13 cellular contexts compared by ENCODE assay signal in the genomic region with DNA sequence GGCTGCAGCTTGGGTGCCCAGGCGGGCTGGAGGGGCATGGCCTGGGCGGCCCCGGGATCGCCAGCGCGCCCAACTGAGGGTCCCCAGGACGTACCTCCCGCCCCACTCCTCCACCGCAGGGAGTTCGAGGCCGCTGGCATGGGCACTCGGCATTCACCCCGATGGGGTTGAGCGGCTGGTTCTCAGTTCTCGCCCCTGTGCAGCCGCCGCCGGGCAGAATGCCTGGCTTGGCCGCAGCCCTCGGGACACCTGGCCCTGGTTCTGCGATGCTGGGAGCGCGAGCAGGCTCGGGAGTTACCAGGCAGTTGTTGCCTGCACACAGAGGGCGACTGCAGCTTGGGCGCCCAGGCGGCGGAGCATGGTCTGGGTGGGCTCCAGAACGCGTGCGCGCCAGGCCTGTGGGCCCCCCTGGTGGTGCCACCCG.
DNase-seq lines count a peak whose midpoint lies in the region; ATAC-seq and TF ChIP-seq lines count a peak whose summit lies in the region.
"Had no signal": no experiment of that assay in that cellular context is flagged by ENCODE, and none has a peak within 500 bp of the region (broad histone marks: within the 10 kb centered on the region; RNA-seq: fewer than 3 reads in every experiment).

No MANE protein-coding gene starts in this region.

- no peaks in the 10 kb centered on the region for H3K9me2 ChIP-seq in OCI-LY7 (ENCODE audit: insufficient read depth, low read length)

- DNase-seq in activated CD8-positive, alpha-beta T cell treated with anti-CD3 and anti-CD28 coated beads for 36 hours: no peak
- DNase-seq in activated CD8-positive, alpha-beta T cell treated with anti-CD3 and anti-CD28 coated beads, Interleukin-2, amount 10 ng/mL, durations not matched to agents 7 days and 5 days: no peak
- DNase-seq in OCI-LY7 (ENCODE audit: low spot score): no peak
- peak; percentile 58 for DNase-seq in sigmoid colon
- no peak for DNase-seq in stimulated activated CD4-positive, alpha-beta T cell treated with anti-CD3 and anti-CD28 coated beads, Interleukin-12 subunit alpha, Interleukin-12 subunit beta, amount 100 ng/mL, for 4 hours
- DNase-seq in activated CD4-positive, CD25-positive, alpha-beta regulatory T cell treated with anti-CD3 and anti-CD28 coated beads, Interleukin-2, amount 50 U/mL, for 72 hours: no peak
- DNase-seq: activated CD4-positive, alpha-beta memory T cell treated with anti-CD3 and anti-CD28 coated beads for 36 hours; GM23248; stimulated activated naive CD4-positive, alpha-beta T cell treated with Interleukin-2 at 50 U/mL for 16 hours had no signal

- peaks cover 41% of the 10 kb centered on the region for H3K27me3 Mint-ChIP-seq in activated CD8-positive, alpha-beta T cell treated with anti-CD3 and anti-CD28 coated beads for 36 hours
- peaks cover 41% of the 10 kb centered on the region for H3K27me3 Mint-ChIP-seq in activated CD8-positive, alpha-beta T cell treated with anti-CD3 and anti-CD28 coated beads, Interleukin-2, amount 10 ng/mL, durations not matched to agents 7 days and 5 days (ENCODE audit: low read depth)

- POLR2A ChIA-PET in activated CD8-positive, alpha-beta T cell treated with anti-CD3 and anti-CD28 coated beads for 36 hours (lab: Charles Lee): interaction anchor here (1.3 to 1.7 kb wide), 2 partner anchors 10 to 118 kb away, joined by 3 to 12 read pairs; no protein-coding TSS in a partner anchor
- POLR2A ChIA-PET in activated CD8-positive, alpha-beta T cell treated with anti-CD3 and anti-CD28 coated beads, Interleukin-2, amount 10 ng/mL, durations not matched to agents 7 days and 5 days (lab: Charles Lee): interaction anchor here (0.6 to 0.9 kb wide), 2 partner anchors 35 to 123 kb away, joined by 3 to 4 read pairs; no protein-coding TSS in a partner anchor
- POLR2A ChIA-PET in OCI-LY7 (lab: Charles Lee): no interaction called here

- no peak overlapping the region for H3K9ac ChIP-seq in iPS-18a (ENCODE audit: low read length)
- H3K9ac ChIP-seq: GM23248 had no signal

- H3K4me1 Mint-ChIP-seq in activated CD8-positive, alpha-beta T cell treated with anti-CD3 and anti-CD28 coated beads for 36 hours (ENCODE audit: low read depth): peaks cover 11% of the 10 kb centered on the region
- peaks cover 7% of the 10 kb centered on the region for H3K4me1 Mint-ChIP-seq in activated CD8-positive, alpha-beta T cell treated with anti-CD3 and anti-CD28 coated beads, Interleukin-2, amount 10 ng/mL, durations not matched to agents 7 days and 5 days (ENCODE audit: low read depth)

- H3K4me3 ChIP-seq in OCI-LY7 (ENCODE audit: low read depth, low read length, poor library complexity, severe bottlenecking): no peak overlapping the region
- H3K4me3 ChIP-seq in iPS-18a (ENCODE audit: low read length): peak overlapping the region; percentile 45
- peak overlapping the region in 3 of 4 donors; percentile 36 to 49 (median 48) for H3K4me3 ChIP-seq in sigmoid colon
- H3K4me3 ChIP-seq: GM23248 had no signal

- TF ChIP-seq CTCF in activated CD8-positive, alpha-beta T cell treated with anti-CD3 and anti-CD28 coated beads for 36 hours (IDR thresholded peaks at IDR 0.05): no peak
- TF ChIP-seq CTCF in OCI-LY7 (conservative IDR thresholded peaks at IDR 0.05; ENCODE audit: low read length): no peak
- TF ChIP-seq CTCF in sigmoid colon (IDR thresholded peaks at IDR 0.05): no peak

- H3K79me2 ChIP-seq in OCI-LY7 (ENCODE audit: insufficient read depth, low read depth, low read length): no peaks in the 10 kb centered on the region

- no peak for TF ChIP-seq POLR2A in sigmoid colon (IDR thresholded peaks at IDR 0.05)

- ATAC-seq in activated CD8-positive, alpha-beta T cell treated with anti-CD3 and anti-CD28 coated beads for 36 hours: no peak
- ATAC-seq in activated CD8-positive, alpha-beta T cell treated with anti-CD3 and anti-CD28 coated beads, Interleukin-2, amount 10 ng/mL, durations not matched to agents 7 days and 5 days: no peak
- ATAC-seq in HG03045 (IDR thresholded peaks at IDR 0.05; ENCODE audit: unreplicated experiment): no peak

- TF ChIP-seq EP300 in sigmoid colon (IDR thresholded peaks at IDR 0.05): no peak

- no peak overlapping the region for H2AFZ ChIP-seq in OCI-LY7 (ENCODE audit: low read length)

- H3K9me3 ChIP-seq in OCI-LY7 (ENCODE audit: low read length) (no peaks in the 10 kb centered on the region; the same call in 1 of the 2 replicates), iPS-18a (ENCODE audit: control insufficient read depth, low read depth, low read length) (no peaks in the 10 kb centered on the region), sigmoid colon (no peaks in the 10 kb centered on the region)
- H3K9me3 ChIP-seq: heart right ventricle had no signal

- BruUV-seq in OCI-LY7 (replicated peaks; lab: Mats Ljungman, UMichigan): no TSS peak

- WGBS in sigmoid colon, 2 donors: 21 to 26% methylated on average over 33 of the region's 33 CpGs

- no peaks in the 10 kb centered on the region for H3K36me3 ChIP-seq in OCI-LY7 (ENCODE audit: insufficient read depth, low read length)
- H3K36me3 ChIP-seq in iPS-18a (ENCODE audit: control insufficient read depth, low read depth, low read length): no peaks in the 10 kb centered on the region
- H3K36me3 ChIP-seq in sigmoid colon: no peaks in the 10 kb centered on the region
- H3K36me3 ChIP-seq: heart right ventricle had no signal

- H3K27ac ChIP-seq in OCI-LY7 (ENCODE audit: low read depth, low read length, poor library complexity, severe bottlenecking) (no peak overlapping the region), iPS-18a (ENCODE audit: low read length) (no peak overlapping the region), sigmoid colon (no peak overlapping the region)
- H3K27ac ChIP-seq: GM23248 had no signal

- CTCF ChIA-PET in activated CD8-positive, alpha-beta T cell treated with anti-CD3 and anti-CD28 coated beads for 36 hours (lab: Charles Lee): interaction anchor here (0.6 to 2.7 kb wide), 15 partner anchors 9 to 298 kb away, joined by 3 to 37 read pairs (median 6); no protein-coding TSS in a partner anchor
- CTCF ChIA-PET in activated CD8-positive, alpha-beta T cell treated with anti-CD3 and anti-CD28 coated beads, Interleukin-2, amount 10 ng/mL, durations not matched to agents 7 days and 5 days (lab: Charles Lee): interaction anchor here (1.0 to 2.7 kb wide), 15 partner anchors 9 to 178 kb away, joined by 3 to 47 read pairs (median 7); no protein-coding TSS in a partner anchor
- CTCF ChIA-PET in OCI-LY7 (lab: Charles Lee; ENCODE audit: unreplicated experiment): no interaction called here

- H3K4me1 ChIP-seq in OCI-LY7 (ENCODE audit: insufficient read depth, low read length, poor library complexity, severe bottlenecking) (peaks cover 9% of the 10 kb centered on the region), iPS-18a (ENCODE audit: control insufficient read depth, low read depth, low read length) (peaks cover 4% of the 10 kb centered on the region), sigmoid colon (peaks cover 0 to 21% (median 20%) of the 10 kb centered on the region in 4 donors)

- H3K9me3 Mint-ChIP-seq in activated CD8-positive, alpha-beta T cell treated with anti-CD3 and anti-CD28 coated beads for 36 hours: peaks cover 4% of the 10 kb centered on the region
- H3K9me3 Mint-ChIP-seq in activated CD8-positive, alpha-beta T cell treated with anti-CD3 and anti-CD28 coated beads, Interleukin-2, amount 10 ng/mL, durations not matched to agents 7 days and 5 days (ENCODE audit: insufficient read depth): peaks cover 12% of the 10 kb centered on the region

- H4K20me1 ChIP-seq in OCI-LY7 (ENCODE audit: insufficient read depth, low read length): no peaks in the 10 kb centered on the region

- intact Hi-C loops in activated CD8-positive, alpha-beta T cell treated with anti-CD3 and anti-CD28 coated beads for 36 hours (cut with micrococcal nuclease): no loop called here
- intact Hi-C loops in OCI-LY7 (cut with micrococcal nuclease; ENCODE audit: unreplicated experiment) (no loop called here), sigmoid colon (cut with DNase I) (loop anchor here (10.0 kb wide), 1 partner anchor 127 kb away; the partner anchor contains the start of gene RPL35A)

- H3K27me3 ChIP-seq in iPS-18a (ENCODE audit: control insufficient read depth, insufficient read depth, low read length) (peaks cover 86% of the 10 kb centered on the region), sigmoid colon (peaks cover 19 to 95% (median 38%) of the 10 kb centered on the region in 3 donors)

- H3K27ac Mint-ChIP-seq in activated CD8-positive, alpha-beta T cell treated with anti-CD3 and anti-CD28 coated beads for 36 hours: no peak overlapping the region
- H3K27ac Mint-ChIP-seq in activated CD8-positive, alpha-beta T cell treated with anti-CD3 and anti-CD28 coated beads, Interleukin-2, amount 10 ng/mL, durations not matched to agents 7 days and 5 days: no peak overlapping the region
- H3K27ac Mint-ChIP-seq: activated CD4-positive, alpha-beta memory T cell treated with anti-CD3 and anti-CD28 coated beads for 36 hours; T-cell had no signal

- H3K4me2 ChIP-seq in OCI-LY7 (ENCODE audit: low read length): peak overlapping the region; percentile 94; the same call in 1 of the 2 replicates

- H3K4me3 Mint-ChIP-seq in activated CD8-positive, alpha-beta T cell treated with anti-CD3 and anti-CD28 coated beads for 36 hours: peak overlapping the region; percentile 15
- H3K4me3 Mint-ChIP-seq in activated CD8-positive, alpha-beta T cell treated with anti-CD3 and anti-CD28 coated beads, Interleukin-2, amount 10 ng/mL, durations not matched to agents 7 days and 5 days: no peak overlapping the region
- H3K4me3 Mint-ChIP-seq: activated CD4-positive, alpha-beta memory T cell treated with anti-CD3 and anti-CD28 coated beads for 36 hours had no signal

- peaks cover 3% of the 10 kb centered on the region for H3K36me3 Mint-ChIP-seq in activated CD8-positive, alpha-beta T cell treated with anti-CD3 and anti-CD28 coated beads for 36 hours (ENCODE audit: low read depth)
- H3K36me3 Mint-ChIP-seq in activated CD8-positive, alpha-beta T cell treated with anti-CD3 and anti-CD28 coated beads, Interleukin-2, amount 10 ng/mL, durations not matched to agents 7 days and 5 days (ENCODE audit: low read depth): peaks cover 4% of the 10 kb centered on the region
- H3K36me3 Mint-ChIP-seq: activated CD4-positive, alpha-beta memory T cell treated with anti-CD3 and anti-CD28 coated beads for 36 hours; T-cell had no signal
